Comparison of ENCODE assay signal across 8 cellular contexts in the genomic region with DNA sequence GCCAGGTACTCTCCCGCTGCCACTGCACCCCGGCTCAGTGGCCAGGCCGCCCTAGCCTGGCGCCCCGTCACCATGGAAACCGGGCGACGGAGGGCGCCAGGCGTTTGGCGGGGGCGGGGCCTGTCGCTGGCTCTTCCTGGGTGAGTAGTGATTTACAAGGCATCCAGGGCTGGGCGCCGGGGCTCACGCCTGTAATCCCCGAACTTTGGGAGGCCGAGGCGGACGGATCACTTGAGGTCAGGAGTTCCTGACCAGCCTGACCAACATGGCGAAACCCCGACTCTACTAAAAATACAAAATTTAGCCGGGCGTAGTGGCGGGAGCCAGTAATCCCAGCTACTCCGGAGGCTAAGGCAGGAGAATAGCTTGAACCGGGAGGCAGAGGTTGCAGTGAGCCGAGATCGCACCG. TPM values are rescaled to one million over a fixed set of nuclear protein-coding genes. Genes with fewer than 3 reads are reported as not detected.
DNase-seq lines count a peak whose midpoint lies in the region; ATAC-seq and TF ChIP-seq lines count a peak whose summit lies in the region.
"Not testable (repeated sequence)": the region's sequence is repeated elsewhere in the genome, so short reads cannot be mapped to it uniquely, and the experiment has no call there.

CCDC74B (minus strand) TSS at position 107 of the 409 bp plus-strand sequence. CDS start 116 bp downstream, outside the sequence.

- peak within 1 kb of the TSS; percentile 78 for H3K4me2 ChIP-seq in PC-3 (ENCODE audit: low read length)

- not testable (repeated sequence) for BruUV-seq in PC-3 (replicated peaks; lab: Mats Ljungman, UMichigan)

- peak within 1 kb of the TSS; percentile 85 for H2AFZ ChIP-seq in PC-3 (ENCODE audit: low read length)

- not testable (repeated sequence) for H4K20me1 ChIP-seq in PC-3 (ENCODE audit: low read length)

- not testable (repeated sequence) for TF ChIP-seq POLR2A in esophagus squamous epithelium (IDR thresholded peaks at IDR 0.05)

- not testable (repeated sequence) for H3K36me3 ChIP-seq in PC-3 (ENCODE audit: low read depth, low read length); esophagus squamous epithelium

- peak within 1 kb of the TSS; percentile 14 for H3K27ac Mint-ChIP-seq in activated T-cell treated with anti-CD3 and anti-CD28 coated beads, Interleukin-2, amount 50 U/mL, for 24 hours
- peak within 1 kb of the TSS in 2 of 10 donors; percentile 59 to 69 for H3K27ac Mint-ChIP-seq in naive thymus-derived CD8-positive, alpha-beta T cell

- POLR2A ChIA-PET in PC-3 (lab: Charles Lee; ENCODE audit: unreplicated experiment), result not testable (repeated sequence)
- POLR2A ChIA-PET in naive thymus-derived CD8-positive, alpha-beta T cell (lab: Charles Lee), result interaction anchor here (1.2 kb wide), 1 partner anchor 37 kb away, joined by 4 read pairs; the partner anchor contains the start of genes MZT2B and SMPD4

- not testable (repeated sequence) for H3K9me3 ChIP-seq in PC-3 (ENCODE audit: low read length); esophagus squamous epithelium

- H3K4me3 Mint-ChIP-seq in activated T-cell treated with anti-CD3 and anti-CD28 coated beads, Interleukin-2, amount 50 U/mL, for 24 hours, result peak within 1 kb of the TSS; percentile 74
- peak within 1 kb of the TSS; percentile 71 to 87 (median 81) for H3K4me3 Mint-ChIP-seq in naive thymus-derived CD8-positive, alpha-beta T cell

- WGBS in esophagus squamous epithelium, 2 donors, result 19 to 29% methylated on average over 9 of the region's 30 CpGs

- peak within 1 kb of the TSS; percentile 62 for H3K4me3 ChIP-seq in PC-3 (ENCODE audit: low read length)
- H3K4me3 ChIP-seq in esophagus squamous epithelium, result peak within 1 kb of the TSS; percentile 14 to 59 (median 31)

- DNase-seq in DMS153 (lab: John Stamatoyannopoulos, UW) (peak; percentile 65), HS-27A (ENCODE audit: low read depth) (peak; percentile 5), PC-3 (peak; percentile 43)
- DNase-seq in activated T-cell treated with anti-CD3 and anti-CD28 coated beads, Interleukin-2, amount 50 U/mL, for 24 hours, result peak; percentile 69
- not testable (repeated sequence) for DNase-seq in esophagus squamous epithelium (lab: John Stamatoyannopoulos, UW)
- DNase-seq in naive thymus-derived CD8-positive, alpha-beta T cell, result peak; percentile 30 to 77 (median 52)
- peak; percentile 74 for DNase-seq in stimulated activated CD8-positive, alpha-beta memory T cell treated with anti-CD3 and anti-CD28 coated beads, Interleukin-4, amount 100 ng/mL, for 48 hours

- peak; percentile 89 for ATAC-seq in GM21717 (IDR thresholded peaks at IDR 0.05; ENCODE audit: unreplicated experiment)
- peak; percentile 80 for ATAC-seq in PC-3
- ATAC-seq in naive thymus-derived CD8-positive, alpha-beta T cell, result peak; percentile 87 to 93

- not testable (repeated sequence) for H3K9ac ChIP-seq in PC-3 (ENCODE audit: low read length)

- not testable (repeated sequence) for H3F3A ChIP-seq in PC-3 (ENCODE audit: low read length, unreplicated experiment)

- not testable (repeated sequence) for TF ChIP-seq CTCF in PC-3 (conservative IDR thresholded peaks at IDR 0.05; ENCODE audit: low read depth, low read length); esophagus squamous epithelium (IDR thresholded peaks at IDR 0.05)

- not testable (repeated sequence) for H3K27ac ChIP-seq in PC-3 (ENCODE audit: low read length); esophagus squamous epithelium

- peaks cover 18% of the 10 kb centered on the region for H3K27me3 Mint-ChIP-seq in activated T-cell treated with anti-CD3 and anti-CD28 coated beads, Interleukin-2, amount 50 U/mL, for 24 hours
- H3K27me3 Mint-ChIP-seq in naive thymus-derived CD8-positive, alpha-beta T cell, result peaks cover 6 to 14% (median 9%) of the 10 kb centered on the region in 5 donors

- CTCF ChIA-PET in PC-3 (lab: Charles Lee), result not testable (repeated sequence)

- H3K27me3 ChIP-seq in PC-3 (ENCODE audit: low read length), result not testable (repeated sequence)
- peaks cover 0 to 21% (median 0%) of the 10 kb centered on the region in 4 donors for H3K27me3 ChIP-seq in esophagus squamous epithelium

- H3K4me1 ChIP-seq in PC-3 (ENCODE audit: insufficient read depth, low read length), result not testable (repeated sequence)
- peaks cover 0 to 19% (median 0%) of the 10 kb centered on the region in 3 donors for H3K4me1 ChIP-seq in esophagus squamous epithelium

- H3K9me2 ChIP-seq in PC-3 (replicated peaks; ENCODE audit: low read length), result not testable (repeated sequence)

- not testable (repeated sequence) for H3K9me3 Mint-ChIP-seq in activated T-cell treated with anti-CD3 and anti-CD28 coated beads, Interleukin-2, amount 50 U/mL, for 24 hours; naive thymus-derived CD8-positive, alpha-beta T cell

- H3K36me3 Mint-ChIP-seq in activated T-cell treated with anti-CD3 and anti-CD28 coated beads, Interleukin-2, amount 50 U/mL, for 24 hours (ENCODE audit: low read depth); naive thymus-derived CD8-positive, alpha-beta T cell: not testable (repeated sequence)

- H3K4me1 Mint-ChIP-seq in activated T-cell treated with anti-CD3 and anti-CD28 coated beads, Interleukin-2, amount 50 U/mL, for 24 hours (ENCODE audit: low read depth), result peaks cover 12% of the 10 kb centered on the region
- peaks cover 5 to 15% (median 7%) of the 10 kb centered on the region in 4 donors for H3K4me1 Mint-ChIP-seq in naive thymus-derived CD8-positive, alpha-beta T cell

- intact Hi-C loops in PC-3 (cut with micrococcal nuclease); esophagus squamous epithelium (cut with DNase I): not testable (repeated sequence)

- H3K79me2 ChIP-seq in PC-3 (ENCODE audit: low read length), result not testable (repeated sequence)

RNA-seq across cellular contexts. Expression of gene CCDC74B, which starts in this region (rescaled TPM):
- total RNA-seq in PC-3 (2014; rRNA removed) (8.6 and 9.8 TPM in 2 replicates), esophagus squamous epithelium (1 to 10 TPM in 1 of 4 donors, under 1 TPM in 3; 0.31 to 4.4 (median 0.70) TPM)
- under 1 TPM in 1 of 2 experiments, not detected in 1; 0.49 TPM for total RNA-seq in naive thymus-derived CD8-positive, alpha-beta T cell
- polyA plus RNA-seq in naive thymus-derived CD8-positive, alpha-beta T cell, result under 1 TPM in 1 of 3 donors, not detected in 2; 0.57 TPM

Comparison
In these comparisons a context has a peak if more than half of its experiments do, and no peak if none do; other contexts are left out.
1. Peak in DNase-seq and ATAC-seq in naive thymus-derived CD8-positive, alpha-beta T cell; RNA of the gene not detected or under 1 TPM.